ENCODE assay signal across 9 cellular contexts in the genomic region with DNA sequence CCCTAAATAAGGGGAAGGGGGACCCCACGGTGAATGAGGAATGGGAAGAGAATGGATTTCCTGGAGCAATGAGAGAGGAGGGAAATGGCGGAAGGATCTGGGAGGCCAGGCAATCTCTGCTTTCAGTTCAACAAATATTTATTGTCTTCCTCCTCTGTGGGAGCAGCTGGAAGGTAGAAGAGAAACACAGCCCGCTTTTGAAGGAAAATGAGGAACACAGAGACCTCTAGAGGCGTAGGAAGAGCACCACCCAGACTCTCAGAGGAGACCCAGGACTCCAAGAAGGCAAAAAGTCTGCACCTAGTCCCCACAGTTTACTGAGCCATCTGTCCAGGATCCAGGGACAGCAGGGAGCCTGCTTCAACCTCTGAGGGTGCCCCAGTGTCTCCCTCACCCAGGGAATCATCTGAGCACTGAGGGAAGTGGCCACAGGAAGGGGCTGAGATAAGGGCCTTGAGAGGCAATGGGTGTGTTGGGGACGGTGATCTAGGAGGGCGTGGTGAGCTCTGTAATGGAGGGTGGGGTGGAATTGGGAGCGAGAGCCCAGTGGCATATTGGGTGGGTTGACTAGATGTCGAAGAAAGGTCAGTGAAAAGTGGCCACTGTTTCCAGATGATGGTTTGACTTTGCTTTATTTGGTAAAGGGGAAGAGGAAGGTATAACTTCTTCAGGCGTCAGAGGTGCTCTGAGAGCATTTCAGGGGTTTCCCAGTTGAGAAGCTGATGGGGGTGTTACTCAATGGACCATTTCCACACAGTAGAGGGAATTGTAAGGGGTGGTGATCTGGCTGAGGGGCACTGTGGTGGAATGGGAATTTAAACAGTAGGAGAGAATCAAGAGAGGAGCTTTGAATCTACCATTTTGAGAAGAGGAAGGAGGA. TPM values are rescaled to one million over a fixed set of nuclear protein-coding genes. Genes with fewer than 3 reads are reported as not detected.
DNase-seq lines count a peak whose midpoint lies in the region; ATAC-seq lines count a peak whose summit lies in the region.
"Had no signal": no experiment of that assay in that cellular context is flagged by ENCODE, and none has a peak within 500 bp of the region (broad histone marks: within the 10 kb centered on the region; RNA-seq: fewer than 3 reads in every experiment).

No MANE protein-coding gene starts in this region.

- 71 to 81% methylated on average over 9 of the region's 9 CpGs for WGBS in aorta, 2 donors

- ATAC-seq in Right ventricle myocardium superior (ENCODE audit: poor library complexity): peak; percentile 47
- no peak for ATAC-seq in Right ventricle myocardium inferior
- peak; percentile 40 for ATAC-seq in central memory CD8-positive, alpha-beta T cell (replicated peaks; ENCODE audit: extremely low read depth, poor library complexity, severe bottlenecking)
- ATAC-seq in memory B cell (ENCODE audit: low read depth): peak; percentile 80
- no peak for ATAC-seq in aorta (ENCODE audit: low FRiP score)
- ATAC-seq in HG03025 (IDR thresholded peaks at IDR 0.05; ENCODE audit: low FRiP score, unreplicated experiment): no peak

- peaks cover 85% of the 10 kb centered on the region for H3K27me3 Mint-ChIP-seq in central memory CD8-positive, alpha-beta T cell
- H3K27me3 Mint-ChIP-seq in memory B cell: peaks cover 17% of the 10 kb centered on the region

- intact Hi-C loops in Right ventricle myocardium superior (cut with DNase I) (no loop called here), Right ventricle myocardium inferior (cut with DNase I) (no loop called here), aorta (cut with DNase I) (no loop called here)

- no peaks in the 10 kb centered on the region for H3K9me3 Mint-ChIP-seq in central memory CD8-positive, alpha-beta T cell
- H3K9me3 Mint-ChIP-seq in memory B cell: no peaks in the 10 kb centered on the region

- H3K4me3 Mint-ChIP-seq in central memory CD8-positive, alpha-beta T cell: no peak overlapping the region
- H3K4me3 Mint-ChIP-seq in memory B cell: no peak overlapping the region

- no peaks in the 10 kb centered on the region for H3K4me1 Mint-ChIP-seq in central memory CD8-positive, alpha-beta T cell
- H3K4me1 Mint-ChIP-seq in memory B cell: peaks cover 12% of the 10 kb centered on the region

- H3K4me3 ChIP-seq in aorta (ENCODE audit: low read length in 2 of 2): no peak overlapping the region
- H3K4me3 ChIP-seq: BLaER1 treated with 17β-estradiol and CSF1 and Interleukin-3, amounts not matched to agents 10 nM and 100 nM had no signal

- no peak for DNase-seq in Right ventricle myocardium superior
- no peak for DNase-seq in Right ventricle myocardium inferior (ENCODE audit: missing footprints)
- DNase-seq in central memory CD8-positive, alpha-beta T cell (ENCODE audit: low spot score in 2 of 2): no peak
- no peak for DNase-seq in memory B cell (ENCODE audit: low spot score in 2 of 2)
- DNase-seq in aorta: peak; percentile 22 to 37
- no peak for DNase-seq in GDM1 (lab: John Stamatoyannopoulos, UW)
- no peak for DNase-seq in NCI-H446 treated with DMSO at 0.1 percent for 48 hours (lab: John Stamatoyannopoulos, UW)

- no peaks in the 10 kb centered on the region for H3K27me3 ChIP-seq in aorta (ENCODE audit: control insufficient read depth in 1 of 2, insufficient read depth in 2 of 2, low read length in 1 of 2)
- H3K27me3 ChIP-seq: BLaER1 treated with 17β-estradiol and CSF1 and Interleukin-3, amounts not matched to agents 10 nM and 100 nM had no signal

- no peaks in the 10 kb centered on the region for H3K9me3 ChIP-seq in aorta (ENCODE audit: control insufficient read depth, low read length)
- H3K9me3 ChIP-seq: BLaER1 treated with 17β-estradiol and CSF1 and Interleukin-3, amounts not matched to agents 10 nM and 100 nM had no signal

- no peaks in the 10 kb centered on the region for H3K36me3 Mint-ChIP-seq in central memory CD8-positive, alpha-beta T cell (ENCODE audit: insufficient read depth)
- H3K36me3 Mint-ChIP-seq in memory B cell: no peaks in the 10 kb centered on the region

- peaks cover 0 to 7% of the 10 kb centered on the region in 2 donors for H3K4me1 ChIP-seq in aorta (ENCODE audit: control insufficient read depth in 1 of 2, insufficient read depth in 2 of 2, low read length in 2 of 2)

- H3K36me3 ChIP-seq in aorta (ENCODE audit: control insufficient read depth in 1 of 2, insufficient read depth in 2 of 2, low read length in 1 of 2): no peaks in the 10 kb centered on the region
- H3K36me3 ChIP-seq: BLaER1 treated with 17β-estradiol and CSF1 and Interleukin-3, amounts not matched to agents 10 nM and 100 nM had no signal

- H3K27ac Mint-ChIP-seq in central memory CD8-positive, alpha-beta T cell (ENCODE audit: low read depth): no peak overlapping the region
- peak overlapping the region; percentile 74 for H3K27ac Mint-ChIP-seq in memory B cell

- no peak overlapping the region for H3K27ac ChIP-seq in aorta (ENCODE audit: low read depth in 1 of 2, low read length in 2 of 2)
- H3K27ac ChIP-seq: BLaER1 treated with 17β-estradiol and CSF1 and Interleukin-3, amounts not matched to agents 10 nM and 100 nM had no signal

RNA-seq across cellular contexts. Expression of a gene that starts 0.6 kb away (rescaled TPM):
- total RNA-seq in Right ventricle myocardium superior (1.2 TPM), Right ventricle myocardium inferior (1.9 TPM), aorta (1 to 10 TPM; 3.0 to 4.3 TPM)
- polyA plus RNA-seq in aorta: 1 to 10 TPM; 1.6 to 6.8 TPM

RNA-seq across cellular contexts. Expression of a gene that starts 2.8 kb away (rescaled TPM):
- not detected for total RNA-seq in Right ventricle myocardium superior
- total RNA-seq in Right ventricle myocardium inferior: not detected
- not detected for total RNA-seq in aorta
- polyA plus RNA-seq in aorta: not detected

RNA-seq across cellular contexts. Expression of a gene that starts 5.0 kb away (rescaled TPM):
- total RNA-seq in Right ventricle myocardium superior (not detected), Right ventricle myocardium inferior (not detected), aorta (not detected)
- not detected for polyA plus RNA-seq in aorta

RNA-seq across cellular contexts. Expression of a gene that starts 23.7 kb away (rescaled TPM):
- total RNA-seq in Right ventricle myocardium superior (not detected), Right ventricle myocardium inferior (not detected), aorta (not detected)
- polyA plus RNA-seq in aorta: not detected

RNA-seq across cellular contexts. Expression of a gene that starts 42.4 kb away (rescaled TPM):
- 10.9 TPM for total RNA-seq in Right ventricle myocardium superior
- total RNA-seq in Right ventricle myocardium inferior: 12.3 TPM
- 10 to 100 TPM; 13.7 to 23.2 TPM for total RNA-seq in aorta
- 10 to 100 TPM in 1 of 2 donors, 1 to 10 TPM in 1; 7.0 to 21.3 TPM for polyA plus RNA-seq in aorta

Comparison
In these comparisons a context has a peak if more than half of its experiments do, and no peak if none do; other contexts are left out.
1. ATAC-seq: peak in Right ventricle myocardium superior (single experiment), central memory CD8-positive, alpha-beta T cell (single experiment) and memory B cell (single experiment); none in Right ventricle myocardium inferior (single experiment), aorta (single experiment) and HG03025 (single experiment).
2. DNase-seq: peak in aorta (2 of 2); none in Right ventricle myocardium superior (single experiment), Right ventricle myocardium inferior (single experiment), central memory CD8-positive, alpha-beta T cell (0 of 2), memory B cell (0 of 2), GDM1 (single experiment) and NCI-H446 treated with DMSO at 0.1 percent for 48 hours (single experiment).